Comparison of ENCODE assay signal across 35 cellular contexts in the genomic region with DNA sequence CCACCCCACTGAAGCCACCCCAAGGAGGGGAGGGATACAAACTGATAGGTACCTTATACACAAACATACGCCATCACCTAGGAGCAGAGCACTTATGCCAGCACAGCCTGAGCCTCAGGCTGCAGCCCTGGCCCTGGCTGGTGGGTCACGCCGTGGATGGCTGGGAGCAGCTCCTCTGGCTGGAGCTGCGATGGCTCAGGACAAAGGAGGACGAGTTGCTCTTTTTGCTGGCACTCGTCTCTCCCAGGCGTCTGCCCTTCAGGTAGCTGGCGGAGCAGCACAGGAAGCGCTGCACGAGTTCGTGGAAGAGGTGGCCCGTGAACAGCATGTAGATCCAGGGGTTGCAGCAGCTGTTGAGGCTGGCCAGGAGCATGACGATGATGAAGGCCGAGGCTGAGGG. TPM values are rescaled to one million over a fixed set of nuclear protein-coding genes. Genes with fewer than 3 reads are reported as not detected.
"Had no signal": no experiment of that assay in that cellular context is flagged by ENCODE, and none has a peak within 500 bp of the region (broad histone marks: within the 10 kb centered on the region; RNA-seq: fewer than 3 reads in every experiment).

No MANE protein-coding gene starts in this region.

- H3K4me1 ChIP-seq: esophagus squamous epithelium, gastroesophageal sphincter had no signal

- H3K4me3 Mint-ChIP-seq: activated B cell treated with CpG ODN at 0.5 μM for 24 hours; activated CD8-positive, alpha-beta T cell treated with anti-CD3 and anti-CD28 coated beads for 36 hours; activated naive CD8-positive, alpha-beta T cell; activated T-cell treated with anti-CD3 and anti-CD28 coated beads, Interleukin-2, amount 50 U/mL, for 4 hours; activated T-helper 17 cell treated with anti-CD3 and anti-CD28 coated beads, Interleukin-2, amount 50 U/mL, for 72 hours; effector memory CD8-positive, alpha-beta T cell; T-helper 17 cell; T-helper 2 cell treated with Interferon-gamma antibody and Interleukin-4, amounts not matched to agents 5 μg/mL and 100 μg/mL, for 36 hours had no signal

- H3K36me3 Mint-ChIP-seq: activated naive CD8-positive, alpha-beta T cell had no signal

- H3K27ac Mint-ChIP-seq: activated B cell treated with CpG ODN at 0.5 μM for 24 hours; activated CD8-positive, alpha-beta T cell treated with anti-CD3 and anti-CD28 coated beads for 36 hours; activated naive CD8-positive, alpha-beta T cell; activated T-helper 17 cell treated with anti-CD3 and anti-CD28 coated beads, Interleukin-2, amount 50 U/mL, for 72 hours; effector memory CD8-positive, alpha-beta T cell; T-helper 17 cell; T-helper 2 cell treated with Interferon-gamma antibody and Interleukin-4, amounts not matched to agents 5 μg/mL and 100 μg/mL, for 36 hours had no signal

- H3K27ac ChIP-seq: brain microvascular endothelial cell, esophagus squamous epithelium, gastroesophageal sphincter had no signal

- H3K4me3 ChIP-seq: esophagus squamous epithelium, gastroesophageal sphincter had no signal

- H3K36me3 ChIP-seq: esophagus squamous epithelium, gastroesophageal sphincter had no signal

- H3K27me3 ChIP-seq: brain microvascular endothelial cell, gastroesophageal sphincter had no signal

- H3K9me3 ChIP-seq: esophagus squamous epithelium, gastroesophageal sphincter had no signal

- H3K27me3 Mint-ChIP-seq: activated B cell treated with CpG ODN at 0.5 μM for 24 hours; activated naive CD8-positive, alpha-beta T cell had no signal

- H3K9me3 Mint-ChIP-seq: activated B cell treated with CpG ODN at 0.5 μM for 24 hours; activated CD8-positive, alpha-beta T cell treated with anti-CD3 and anti-CD28 coated beads for 36 hours; activated T-cell treated with anti-CD3 and anti-CD28 coated beads, Interleukin-2, amount 50 U/mL, for 4 hours; activated T-helper 17 cell treated with anti-CD3 and anti-CD28 coated beads, Interleukin-2, amount 50 U/mL, for 72 hours; effector memory CD8-positive, alpha-beta T cell; T-helper 2 cell treated with Interferon-gamma antibody and Interleukin-4, amounts not matched to agents 5 μg/mL and 100 μg/mL, for 36 hours had no signal

- DNase-seq: activated B cell treated with CpG ODN at 0.5 μM for 24 hours; activated CD4-positive, alpha-beta T cell treated with anti-CD3 and anti-CD28 coated beads for 48 hours; activated CD4-positive, alpha-beta T cell treated with anti-CD3 and anti-CD28 coated beads, Interleukin-2, amount 50 U/mL, for 1 hour; activated CD4-positive, alpha-beta T cell treated with anti-CD3 and anti-CD28 coated beads, Interleukin-2, amount 50 U/mL, for 48 hours; activated CD8-positive, alpha-beta memory T cell treated with anti-CD3 and anti-CD28 coated beads for 24 hours; activated CD8-positive, alpha-beta T cell treated with anti-CD3 and anti-CD28 coated beads for 36 hours; activated effector memory CD4-positive, alpha-beta T cell treated with Interleukin-2 at 50 U/mL for 16 hours; activated gamma-delta T cell treated with Interleukin-2 at 50 U/mL for 16 hours; activated naive CD4-positive, alpha-beta T cell treated with anti-CD3 and anti-CD28 coated beads, Interleukin-2, amount 50 U/mL, for 16 hours; activated naive CD4-positive, alpha-beta T cell treated with Interleukin-2 at 50 U/mL for 16 hours; activated T-cell treated with anti-CD3 and anti-CD28 coated beads, Interleukin-2, amount 50 U/mL, for 4 hours; amniotic stem cell; anterior cingulate cortex; brain microvascular endothelial cell; caudate nucleus; cortex of kidney; dermis blood vessel endothelial cell; effector CD4-positive, alpha-beta T cell; effector memory CD8-positive, alpha-beta T cell; esophagus squamous epithelium; foreskin melanocyte; T-helper 1 cell; T-helper 17 cell; T1000; WERI-Rb-1 had no signal

- H3K4me1 Mint-ChIP-seq: activated B cell treated with CpG ODN at 0.5 μM for 24 hours; activated T-helper 17 cell treated with anti-CD3 and anti-CD28 coated beads, Interleukin-2, amount 50 U/mL, for 72 hours; T-helper 17 cell had no signal

RNA-seq across cellular contexts. Expression of gene CAV3, which starts 19.2 kb away (rescaled TPM):
- total RNA-seq: activated B cell treated with CpG ODN at 0.5 μM for 24 hours; activated CD8-positive, alpha-beta T cell treated with anti-CD3 and anti-CD28 coated beads for 36 hours; activated T-cell treated with anti-CD3 and anti-CD28 coated beads, Interleukin-2, amount 50 U/mL, for 4 hours; activated T-helper 17 cell treated with anti-CD3 and anti-CD28 coated beads, Interleukin-2, amount 50 U/mL, for 72 hours; astrocyte; bronchial epithelial cell; chondrocyte; dermis blood vessel endothelial cell; esophagus squamous epithelium; fibroblast of lung; fibroblast of villous mesenchyme; gastroesophageal sphincter; glomerular endothelial cell; T-helper 17 cell had no signal
- polyA plus RNA-seq: fibroblast of lung had no signal
